In genomic region chr4:64271601-64272081, GRCh38 we compare ENCODE assay signal across 14 cellular contexts.
A peak's percentile ranks its signal among the peaks of the same experiment; 100 is the strongest.
DNase-seq lines count a peak whose midpoint lies in the region; ATAC-seq, FAIRE-seq and TF ChIP-seq lines count a peak whose summit lies in the region.
"Had no signal": no experiment of that assay in that cellular context is flagged by ENCODE, and none has a peak within 500 bp of the region (broad histone marks: within the 10 kb centered on the region; RNA-seq: fewer than 3 reads in every experiment).

No MANE protein-coding gene starts in this region.

- TF ChIP-seq CTCF in A549 (IDR thresholded peaks at IDR 0.05) = peak; percentile 19; the same call in 1 of the 3 replicates
- TF ChIP-seq CTCF in SK-N-SH (IDR thresholded peaks at IDR 0.05) = peak; percentile 25; the same call in 1 of the 2 replicates
- TF ChIP-seq CTCF in left ventricle myocardium inferior (IDR thresholded peaks at IDR 0.05; ENCODE audit: borderline replicate concordance) = peak; percentile 14
- TF ChIP-seq CTCF in prostate gland (IDR thresholded peaks at IDR 0.05) = no peak

- intact Hi-C loops in left ventricle myocardium inferior (cut with micrococcal nuclease) = no loop called here
- intact Hi-C loops in prostate gland (cut with DNase I) = no loop called here
- intact Hi-C loops in activated CD4-positive, alpha-beta memory T cell treated with anti-CD3 and anti-CD28 coated beads for 36 hours (cut with micrococcal nuclease) = no loop called here

- POLR2A ChIA-PET in A549 (lab: Yijun Ruan, JAX) (no interaction called here), SK-N-SH (lab: Yijun Ruan, JAX) (no interaction called here)
- POLR2A ChIA-PET in activated CD4-positive, alpha-beta memory T cell treated with anti-CD3 and anti-CD28 coated beads for 36 hours (lab: Charles Lee) = no interaction called here

- H3K9me3 Mint-ChIP-seq in activated CD4-positive, alpha-beta memory T cell treated with anti-CD3 and anti-CD28 coated beads for 36 hours = peaks cover 13% of the 10 kb centered on the region

- TF ChIP-seq RAD21 in A549 (conservative IDR thresholded peaks at IDR 0.05 in 1 of 2, IDR thresholded peaks at IDR 0.05 in 1 of 2) = no peak
- no peak for TF ChIP-seq RAD21 in SK-N-SH (IDR thresholded peaks at IDR 0.05; ENCODE audit: low read length)

- no peaks in the 10 kb centered on the region for H3K27me3 Mint-ChIP-seq in activated CD4-positive, alpha-beta memory T cell treated with anti-CD3 and anti-CD28 coated beads for 36 hours
- H3K27me3 Mint-ChIP-seq: activated CD8-positive, alpha-beta memory T cell treated with anti-CD3 and anti-CD28 coated beads, Interleukin-2, amount 10 ng/mL, durations not matched to agents 7 days and 5 days had no signal

- H3K27ac Mint-ChIP-seq in activated CD4-positive, alpha-beta memory T cell treated with anti-CD3 and anti-CD28 coated beads for 36 hours = no peak overlapping the region
- H3K27ac Mint-ChIP-seq: activated CD8-positive, alpha-beta memory T cell treated with anti-CD3 and anti-CD28 coated beads, Interleukin-2, amount 10 ng/mL, durations not matched to agents 7 days and 5 days had no signal

- H3K9ac ChIP-seq in SK-N-SH = no peak overlapping the region
- H3K9ac ChIP-seq: KMS-11 had no signal

- DNase-seq in A549 (ENCODE audit: low read depth in 1 of 2, low spot score in 1 of 2) (peak; percentile 2 to 67), HK-2 (ENCODE audit: unreplicated experiment) (peak; percentile 58), SK-N-SH (no peak), left ventricle myocardium inferior (peak; percentile 46), prostate gland (ENCODE audit: low spot score) (no peak)
- DNase-seq in activated CD4-positive, alpha-beta memory T cell treated with anti-CD3 and anti-CD28 coated beads for 36 hours = no peak
- DNase-seq: activated CD8-positive, alpha-beta memory T cell treated with anti-CD3 and anti-CD28 coated beads, Interleukin-2, amount 10 ng/mL, durations not matched to agents 7 days and 5 days; lower lobe of right lung; stimulated activated CD4-positive, alpha-beta T cell treated with anti-CD3 and anti-CD28 coated beads, Interleukin-4, amount 100 ng/mL, for 4 hours; T-helper 2 cell had no signal

- H3K27me3 ChIP-seq in SK-N-SH (ENCODE audit: insufficient read depth) = no peaks in the 10 kb centered on the region
- H3K27me3 ChIP-seq in left ventricle myocardium inferior (ENCODE audit: low read depth) = no peaks in the 10 kb centered on the region
- no peaks in the 10 kb centered on the region for H3K27me3 ChIP-seq in prostate gland (replicated peaks; ENCODE audit: insufficient read depth)

- H3K4me2 ChIP-seq in A549 (peak overlapping the region; percentile 68), SK-N-SH (peak overlapping the region; percentile 20; the same call in 1 of the 2 replicates)
- H3K4me2 ChIP-seq: KMS-11 had no signal

- no peaks in the 10 kb centered on the region for H3K9me2 ChIP-seq in SK-N-SH

- peak; percentile 86 to 90 for ATAC-seq in A549
- no peak for ATAC-seq in GM21786 (IDR thresholded peaks at IDR 0.05; ENCODE audit: unreplicated experiment)
- no peak for ATAC-seq in HG02938 (IDR thresholded peaks at IDR 0.05; ENCODE audit: unreplicated experiment)
- ATAC-seq: activated CD8-positive, alpha-beta memory T cell treated with anti-CD3 and anti-CD28 coated beads, Interleukin-2, amount 10 ng/mL, durations not matched to agents 7 days and 5 days; lower lobe of right lung had no signal

- 4% methylated on average over 4 of the region's 9 CpGs for WGBS in A549 (ENCODE audit: missing lambda C conversion rate)
- 43% methylated on average over 9 of the region's 9 CpGs for WGBS in SK-N-SH (ENCODE audit: low lambda C conversion rate)
- whole genome bisulfite sequencing in prostate gland = 86% methylated on average over 9 of the region's 9 CpGs

- no peaks in the 10 kb centered on the region for H3K36me3 ChIP-seq in SK-N-SH (replicated peaks in 1 of 2; ENCODE audit: control insufficient read depth in 1 of 2, insufficient read depth in 2 of 2, low read length in 1 of 2)
- no peaks in the 10 kb centered on the region for H3K36me3 ChIP-seq in left ventricle myocardium inferior
- H3K36me3 ChIP-seq in prostate gland = no peaks in the 10 kb centered on the region
- H3K36me3 ChIP-seq: lower lobe of right lung, ovary had no signal

- H3K79me2 ChIP-seq in SK-N-SH (ENCODE audit: insufficient read depth) = no peaks in the 10 kb centered on the region

- no peaks in the 10 kb centered on the region for H3K36me3 Mint-ChIP-seq in activated CD4-positive, alpha-beta memory T cell treated with anti-CD3 and anti-CD28 coated beads for 36 hours
- H3K36me3 Mint-ChIP-seq: activated CD8-positive, alpha-beta memory T cell treated with anti-CD3 and anti-CD28 coated beads, Interleukin-2, amount 10 ng/mL, durations not matched to agents 7 days and 5 days had no signal

- no peaks in the 10 kb centered on the region for H3K4me1 Mint-ChIP-seq in activated CD4-positive, alpha-beta memory T cell treated with anti-CD3 and anti-CD28 coated beads for 36 hours (ENCODE audit: low read depth)
- H3K4me1 Mint-ChIP-seq: activated CD8-positive, alpha-beta memory T cell treated with anti-CD3 and anti-CD28 coated beads, Interleukin-2, amount 10 ng/mL, durations not matched to agents 7 days and 5 days had no signal

- no peak overlapping the region for H2AFZ ChIP-seq in SK-N-SH (ENCODE audit: low read depth)

- H3K4me3 ChIP-seq in A549 (peak overlapping the region; percentile 37), SK-N-SH (ENCODE audit: low read depth in 2 of 2, low read length in 1 of 2) (no peak overlapping the region; a peak in 1 of 4 replicates), left ventricle myocardium inferior (peak overlapping the region; percentile 54), prostate gland (no peak overlapping the region)
- H3K4me3 ChIP-seq: lower lobe of right lung, ovary had no signal

- H3K9me3 ChIP-seq in A549 (no peaks in the 10 kb centered on the region), SK-N-SH (no peaks in the 10 kb centered on the region), left ventricle myocardium inferior (replicated peaks) (no peaks in the 10 kb centered on the region), prostate gland (no peaks in the 10 kb centered on the region)
- H3K9me3 ChIP-seq: lower lobe of right lung, ovary had no signal

- no peaks in the 10 kb centered on the region for H3K4me1 ChIP-seq in A549
- H3K4me1 ChIP-seq in SK-N-SH (ENCODE audit: control insufficient read depth in 1 of 2, insufficient read depth in 2 of 2, low read depth in 1 of 2, low read length in 1 of 2) = no peaks in the 10 kb centered on the region; a peak in 1 of 4 replicates
- peaks cover 6% of the 10 kb centered on the region for H3K4me1 ChIP-seq in left ventricle myocardium inferior
- H3K4me1 ChIP-seq in prostate gland (replicated peaks) = no peaks in the 10 kb centered on the region
- H3K4me1 ChIP-seq: lower lobe of right lung had no signal

- H4K20me1 ChIP-seq in SK-N-SH (ENCODE audit: insufficient read depth) = no peaks in the 10 kb centered on the region

- no peak for FAIRE-seq in A549 (lab: Jason Lieb, UNC)

- no peak for TF ChIP-seq EP300 in A549 (IDR thresholded peaks at IDR 0.05)
- TF ChIP-seq EP300 in SK-N-SH (IDR thresholded peaks at IDR 0.05; ENCODE audit: borderline replicate concordance in 1 of 2, low read depth in 1 of 2, low read length in 1 of 2) = no peak

- no peak overlapping the region for H3K4me3 Mint-ChIP-seq in activated CD4-positive, alpha-beta memory T cell treated with anti-CD3 and anti-CD28 coated beads for 36 hours
- H3K4me3 Mint-ChIP-seq: activated CD8-positive, alpha-beta memory T cell treated with anti-CD3 and anti-CD28 coated beads, Interleukin-2, amount 10 ng/mL, durations not matched to agents 7 days and 5 days had no signal

- H3K27ac ChIP-seq in A549 (peak overlapping the region; percentile 19 to 54; a peak in 2 of 6 replicates), SK-N-SH (ENCODE audit: low read depth in 2 of 2, low read length in 1 of 2) (no peak overlapping the region), left ventricle myocardium inferior (replicated peaks) (peak overlapping the region; percentile 68), prostate gland (no peak overlapping the region)
- H3K27ac ChIP-seq: KMS-11, lower lobe of right lung, ovary had no signal

- CTCF ChIA-PET in A549 (lab: Yijun Ruan, JAX) (no interaction called here), SK-N-SH (lab: Yijun Ruan, JAX) (interaction anchor here (1.0 kb wide), 1 partner anchor 268 kb away, joined by 3 read pairs; no protein-coding TSS in a partner anchor)
- CTCF ChIA-PET in activated CD4-positive, alpha-beta memory T cell treated with anti-CD3 and anti-CD28 coated beads for 36 hours (lab: Charles Lee) = no interaction called here

- TF ChIP-seq POLR2A in A549 (IDR thresholded peaks at IDR 0.05; ENCODE audit: low read length) (no peak), prostate gland (IDR thresholded peaks at IDR 0.05) (no peak)

- no peaks in the 10 kb centered on the region for H3F3A ChIP-seq in SK-N-SH (replicated peaks; ENCODE audit: insufficient read depth)

TF ChIP-seq in A549, 52 proteins besides CTCF, POLR2A, EP300 and RAD21:
- TF ChIP-seq ZFP36 (IDR thresholded peaks at IDR 0.05; ENCODE audit: borderline replicate concordance, partially characterized antibody) (no peak), ZNF302 (CRISPR knock-in tag; IDR thresholded peaks at IDR 0.05) (no peak), RCOR1 (IDR thresholded peaks at IDR 0.05; ENCODE audit: low read depth, low read length) (no peak), GATA3 (IDR thresholded peaks at IDR 0.05; ENCODE audit: borderline replicate concordance) (no peak)

TF ChIP-seq in SK-N-SH, 30 proteins besides CTCF, POLR2A, EP300 and RAD21:
- no peak for TF ChIP-seq RFX5 (IDR thresholded peaks at IDR 0.05; ENCODE audit: low read length)

Comparison
In these comparisons a context has a peak if more than half of its experiments do, and no peak if none do; other contexts are left out.
1. ATAC-seq: peak in A549 (2 of 2); none in GM21786 (single experiment) and HG02938 (single experiment).
2. DNase-seq: peak in A549 (2 of 2), HK-2 (single experiment) and left ventricle myocardium inferior (single experiment); none in SK-N-SH (single experiment), prostate gland (single experiment) and activated CD4-positive, alpha-beta memory T cell treated with anti-CD3 and anti-CD28 coated beads for 36 hours (single experiment).
3. H3K27ac ChIP-seq: peak in A549 (2 of 2) and left ventricle myocardium inferior (single experiment); none in SK-N-SH (0 of 2) and prostate gland (0 of 2).
4. H3K4me3 ChIP-seq: peak in A549 (single experiment) and left ventricle myocardium inferior (single experiment); none in SK-N-SH (0 of 2) and prostate gland (0 of 2).
5. CTCF ChIP-seq: peak in A549 (single experiment), SK-N-SH (single experiment) and left ventricle myocardium inferior (single experiment); none in prostate gland (0 of 4).
6. Of the 12 proteins assayed by ChIP-seq in both A549 and SK-N-SH: peak only in A549: none; only in SK-N-SH: none; in both: CTCF; in neither: 11.